In genomic region chrX:100358766-100359165, GRCh38 we compare ENCODE assay signal across 28 cellular contexts. TPM values are rescaled to one million over a fixed set of nuclear protein-coding genes. Genes with fewer than 3 reads are reported as not detected.
"Had no signal": no experiment of that assay in that cellular context is flagged by ENCODE, and none has a peak within 500 bp of the region (broad histone marks: within the 10 kb centered on the region; RNA-seq: fewer than 3 reads in every experiment).

No MANE protein-coding gene starts in this region.

- H3K27ac ChIP-seq: adrenal gland, colonic mucosa, SK-N-MC, VCaP had no signal

- H3K9me3 Mint-ChIP-seq: activated CD4-positive, alpha-beta memory T cell treated with anti-CD3 and anti-CD28 coated beads, Interleukin-2, amount 10 ng/mL, durations not matched to agents 7 days and 5 days; activated CD4-positive, alpha-beta T cell treated with anti-CD3 and anti-CD28 coated beads, Interleukin-2, amount 10 ng/mL, durations not matched to agents 7 days and 5 days; activated naive CD8-positive, alpha-beta T cell treated with anti-CD3 and anti-CD28 coated beads, Interleukin-2, amount 10 ng/mL, durations not matched to agents 7 days and 5 days; activated T-cell treated with anti-CD3 and anti-CD28 coated beads, Interleukin-2, amount 50 U/mL, for 72 hours; activated T-helper 2 cell treated with anti-CD3 and anti-CD28 coated beads, Interferon-gamma antibody, Interleukin-2, Interleukin-4, amounts not matched to agents 10 μg/mL and 5 μg/mL and 100 μg/mL, durations not matched to agents 14 hours and 24 hours and 36 hours had no signal

- H3K36me3 Mint-ChIP-seq: activated naive CD8-positive, alpha-beta T cell treated with anti-CD3 and anti-CD28 coated beads, Interleukin-2, amount 10 ng/mL, durations not matched to agents 7 days and 5 days had no signal

- H3K4me1 Mint-ChIP-seq: activated CD4-positive, alpha-beta memory T cell treated with anti-CD3 and anti-CD28 coated beads, Interleukin-2, amount 10 ng/mL, durations not matched to agents 7 days and 5 days; activated CD4-positive, alpha-beta T cell treated with anti-CD3 and anti-CD28 coated beads, Interleukin-2, amount 10 ng/mL, durations not matched to agents 7 days and 5 days; activated naive CD8-positive, alpha-beta T cell treated with anti-CD3 and anti-CD28 coated beads, Interleukin-2, amount 10 ng/mL, durations not matched to agents 7 days and 5 days had no signal

- H3K27ac Mint-ChIP-seq: activated CD4-positive, alpha-beta memory T cell treated with anti-CD3 and anti-CD28 coated beads, Interleukin-2, amount 10 ng/mL, durations not matched to agents 7 days and 5 days; activated CD4-positive, alpha-beta T cell treated with anti-CD3 and anti-CD28 coated beads, Interleukin-2, amount 10 ng/mL, durations not matched to agents 7 days and 5 days; activated naive CD8-positive, alpha-beta T cell treated with anti-CD3 and anti-CD28 coated beads, Interleukin-2, amount 10 ng/mL, durations not matched to agents 7 days and 5 days; activated T-cell treated with anti-CD3 and anti-CD28 coated beads, Interleukin-2, amount 50 U/mL, for 72 hours; activated T-helper 2 cell treated with anti-CD3 and anti-CD28 coated beads, Interferon-gamma antibody, Interleukin-2, Interleukin-4, amounts not matched to agents 10 μg/mL and 5 μg/mL and 100 μg/mL, durations not matched to agents 14 hours and 24 hours and 36 hours had no signal

- H3K9me3 ChIP-seq: adrenal gland, colonic mucosa had no signal

- H3K27me3 Mint-ChIP-seq: activated CD4-positive, alpha-beta memory T cell treated with anti-CD3 and anti-CD28 coated beads, Interleukin-2, amount 10 ng/mL, durations not matched to agents 7 days and 5 days; activated CD4-positive, alpha-beta T cell treated with anti-CD3 and anti-CD28 coated beads, Interleukin-2, amount 10 ng/mL, durations not matched to agents 7 days and 5 days; activated naive CD8-positive, alpha-beta T cell treated with anti-CD3 and anti-CD28 coated beads, Interleukin-2, amount 10 ng/mL, durations not matched to agents 7 days and 5 days had no signal

- DNase-seq: activated CD4-positive, alpha-beta memory T cell treated with anti-CD3 and anti-CD28 coated beads, Interleukin-2, amount 10 ng/mL, durations not matched to agents 7 days and 5 days; activated CD4-positive, alpha-beta T cell treated with anti-CD3 and anti-CD28 coated beads, Interleukin-2, amount 10 ng/mL, durations not matched to agents 7 days and 5 days; activated CD4-positive, CD25-positive, alpha-beta regulatory T cell; activated CD8-positive, alpha-beta memory T cell treated with anti-CD3 and anti-CD28 coated beads, Interleukin-2, amount 50 U/mL, for 4 hours; activated naive CD4-positive, alpha-beta T cell treated with anti-CD3 and anti-CD28 coated beads, Interleukin-2, amount 50 U/mL, for 16 hours; activated naive CD8-positive, alpha-beta T cell treated with anti-CD3 and anti-CD28 coated beads, Interleukin-2, amount 10 ng/mL, durations not matched to agents 7 days and 5 days; activated T-cell treated with anti-CD3 and anti-CD28 coated beads, Interleukin-2, amount 50 U/mL, for 72 hours; adrenal gland; anterior cingulate cortex; caudate nucleus; colonic mucosa; IMR-90; KBM-7; NCI-H1048; NCI-H1436; NCI-H1694 treated with DMSO at 0.1 percent for 48 hours; NCI-H2171 treated with DMSO at 0.1 percent for 48 hours; NCI-H226; NCI-H524; NCI-H82; RPMI8226; T-helper 1 cell had no signal

- H3K4me3 Mint-ChIP-seq: activated CD4-positive, alpha-beta memory T cell treated with anti-CD3 and anti-CD28 coated beads, Interleukin-2, amount 10 ng/mL, durations not matched to agents 7 days and 5 days; activated CD4-positive, alpha-beta T cell treated with anti-CD3 and anti-CD28 coated beads, Interleukin-2, amount 10 ng/mL, durations not matched to agents 7 days and 5 days; activated naive CD8-positive, alpha-beta T cell treated with anti-CD3 and anti-CD28 coated beads, Interleukin-2, amount 10 ng/mL, durations not matched to agents 7 days and 5 days; activated T-cell treated with anti-CD3 and anti-CD28 coated beads, Interleukin-2, amount 50 U/mL, for 72 hours had no signal

- H3K27me3 ChIP-seq: colonic mucosa had no signal

- H3K4me1 ChIP-seq: adrenal gland, colonic mucosa had no signal

RNA-seq across cellular contexts. Expression of gene PCDH19, which starts 51.3 kb away (rescaled TPM):
- total RNA-seq: activated CD4-positive, alpha-beta memory T cell treated with anti-CD3 and anti-CD28 coated beads, Interleukin-2, amount 10 ng/mL, durations not matched to agents 7 days and 5 days; activated CD4-positive, alpha-beta T cell treated with anti-CD3 and anti-CD28 coated beads, Interleukin-2, amount 10 ng/mL, durations not matched to agents 7 days and 5 days; activated naive CD8-positive, alpha-beta T cell treated with anti-CD3 and anti-CD28 coated beads, Interleukin-2, amount 10 ng/mL, durations not matched to agents 7 days and 5 days; activated T-cell treated with anti-CD3 and anti-CD28 coated beads, Interleukin-2, amount 50 U/mL, for 72 hours; activated T-helper 2 cell treated with anti-CD3 and anti-CD28 coated beads, Interferon-gamma antibody, Interleukin-2, Interleukin-4, amounts not matched to agents 10 μg/mL and 5 μg/mL and 100 μg/mL, durations not matched to agents 14 hours and 24 hours and 36 hours; IMR-90; LHCN-M2; OCI-LY7; T-helper 2 cell treated with Interferon-gamma antibody and Interleukin-4, amounts not matched to agents 100 ng/mL and 5 ng/mL, for 36 hours had no signal
